21 cellular contexts compared by ENCODE assay signal in genomic region chr15:39860871-39861270, GRCh38.
"Had no signal": no experiment of that assay in that cellular context is flagged by ENCODE, and none has a peak within 500 bp of the region (broad histone marks: within the 10 kb centered on the region; RNA-seq: fewer than 3 reads in every experiment).

No MANE protein-coding gene starts in this region.

- ATAC-seq: gastrocnemius medialis; mucosa of descending colon; natural killer cell treated with Interleukin-12 subunit alpha and Interleukin-12 subunit beta and Interleukin-15 and Interleukin-18, amount 100 ng/mL, for 72 hours; psoas muscle; right cardiac atrium; stimulated activated naive B cell treated with anti-CD40 and anti-IgM and Interleukin-4, amounts not matched to agents 10 μg/mL and 1 μg/mL and 100 μg/mL, for 72 hours had no signal

- H3K27me3 Mint-ChIP-seq: naive B cell had no signal

- H3K9me3 Mint-ChIP-seq: natural killer cell treated with Interleukin-12 subunit alpha and Interleukin-12 subunit beta and Interleukin-15 and Interleukin-18, amount 100 ng/mL, for 72 hours; stimulated activated naive CD8-positive, alpha-beta T cell treated with anti-CD3 and anti-CD28 coated beads, Interleukin-15, Interleukin-2, amounts not matched to agents 100 ng/mL and 50 ng/mL, for 24 hours had no signal

- H3K4me1 Mint-ChIP-seq: mesothelial cell of epicardium; naive B cell; stimulated activated naive B cell treated with anti-CD40 and anti-IgM and Interleukin-4, amounts not matched to agents 10 μg/mL and 1 μg/mL and 100 μg/mL, for 72 hours had no signal

- H3K4me3 ChIP-seq: dorsolateral prefrontal cortex, gastrocnemius medialis, mucosa of descending colon, psoas muscle, thoracic aorta, tibial nerve, upper lobe of left lung had no signal

- H3K27ac ChIP-seq: dorsolateral prefrontal cortex, gastrocnemius medialis, neutrophil, psoas muscle, thoracic aorta, tibial nerve, upper lobe of left lung had no signal

- H3K4me1 ChIP-seq: gastrocnemius medialis, psoas muscle, tibial nerve had no signal

- H3K27me3 ChIP-seq: dorsolateral prefrontal cortex, gastrocnemius medialis, neutrophil, tibial nerve, upper lobe of left lung had no signal

- H3K4me3 Mint-ChIP-seq: mesothelial cell of epicardium; naive B cell; natural killer cell treated with Interleukin-12 subunit alpha and Interleukin-12 subunit beta and Interleukin-15 and Interleukin-18, amount 100 ng/mL, for 72 hours; neural crest cell; stimulated activated naive B cell treated with anti-CD40 and anti-IgM and Interleukin-4, amounts not matched to agents 10 μg/mL and 1 μg/mL and 100 μg/mL, for 72 hours; stimulated activated naive CD8-positive, alpha-beta T cell treated with anti-CD3 and anti-CD28 coated beads, Interleukin-15, Interleukin-2, amounts not matched to agents 100 ng/mL and 50 ng/mL, for 24 hours had no signal

- H3K36me3 Mint-ChIP-seq: mesothelial cell of epicardium; naive B cell; natural killer cell treated with Interleukin-12 subunit alpha and Interleukin-12 subunit beta and Interleukin-15 and Interleukin-18, amount 100 ng/mL, for 72 hours; stimulated activated naive B cell treated with anti-CD40 and anti-IgM and Interleukin-4, amounts not matched to agents 10 μg/mL and 1 μg/mL and 100 μg/mL, for 72 hours had no signal

- DNase-seq: dorsolateral prefrontal cortex; effector CD4-positive, alpha-beta T cell; foreskin fibroblast; gastrocnemius medialis; head of caudate nucleus; mucosa of descending colon; naive B cell; psoas muscle; right cardiac atrium; small intestine; stimulated activated CD4-positive, alpha-beta T cell treated with anti-CD3 and anti-CD28 coated beads, Interleukin-15, amount 100 ng/mL, for 24 hours; stimulated activated CD4-positive, alpha-beta T cell treated with anti-CD3 and anti-CD28 coated beads, Interleukin-2, amount 100 ng/mL, for 48 hours; stimulated activated naive B cell treated with anti-CD40 and anti-IgM and Interleukin-4, amounts not matched to agents 10 μg/mL and 1 μg/mL and 100 μg/mL, for 72 hours; upper lobe of left lung had no signal

- H3K9me3 ChIP-seq: gastrocnemius medialis, mucosa of descending colon, neutrophil, psoas muscle, thoracic aorta, tibial nerve, upper lobe of left lung had no signal

- H3K27ac Mint-ChIP-seq: mesothelial cell of epicardium; naive B cell; natural killer cell treated with Interleukin-12 subunit alpha and Interleukin-12 subunit beta and Interleukin-15 and Interleukin-18, amount 100 ng/mL, for 72 hours; stimulated activated naive B cell treated with anti-CD40 and anti-IgM and Interleukin-4, amounts not matched to agents 10 μg/mL and 1 μg/mL and 100 μg/mL, for 72 hours; stimulated activated naive CD8-positive, alpha-beta T cell treated with anti-CD3 and anti-CD28 coated beads, Interleukin-15, Interleukin-2, amounts not matched to agents 100 ng/mL and 50 ng/mL, for 24 hours had no signal
